In the genomic region with DNA sequence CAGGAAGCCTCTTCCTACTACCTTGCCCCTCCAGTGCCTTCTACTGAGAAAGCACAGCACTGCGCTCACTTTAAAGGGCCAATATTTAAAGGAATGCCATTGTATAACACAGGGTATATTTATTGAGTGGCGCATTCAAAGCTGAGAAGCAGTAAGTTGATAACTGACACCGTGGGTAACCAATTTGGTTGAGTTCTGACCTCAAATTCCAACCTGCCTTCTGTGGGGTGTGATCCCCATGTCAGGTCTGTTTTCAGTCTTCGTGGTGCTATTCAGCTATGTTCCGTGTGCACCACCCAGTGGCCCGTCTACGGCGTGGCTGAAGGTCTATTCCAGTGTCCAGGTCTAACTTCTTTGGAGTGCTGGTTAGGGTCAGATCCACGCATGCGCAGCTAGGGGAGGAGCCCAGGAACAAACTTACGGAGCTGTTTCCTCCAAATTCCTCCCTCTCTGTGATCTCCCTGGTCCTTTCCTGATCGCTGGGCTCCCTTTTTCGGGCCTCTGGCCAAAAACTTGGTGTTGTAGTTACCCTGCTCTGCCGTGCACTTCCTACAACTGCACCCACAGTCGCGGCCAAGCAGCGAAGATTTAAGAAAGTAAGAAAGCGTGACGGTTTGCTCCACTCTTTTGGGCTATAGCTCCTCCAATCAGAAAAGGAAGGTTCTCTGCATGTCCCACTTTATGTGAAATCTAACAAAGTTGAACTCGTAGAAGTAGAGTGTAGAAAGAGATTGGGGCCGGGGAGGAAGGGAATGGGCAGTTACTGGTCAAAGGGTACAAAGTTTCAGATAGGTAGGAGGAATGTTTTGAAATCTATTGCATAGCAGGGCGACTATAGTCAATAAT, we compare ENCODE assay signal across 9 cellular contexts. TPM values are rescaled to one million over a fixed set of nuclear protein-coding genes. Genes with fewer than 3 reads are reported as not detected.
DNase-seq lines count a peak whose midpoint lies in the region; ATAC-seq, FAIRE-seq and TF ChIP-seq lines count a peak whose summit lies in the region.
"Had no signal": no experiment of that assay in that cellular context is flagged by ENCODE, and none has a peak within 500 bp of the region (broad histone marks: within the 10 kb centered on the region; RNA-seq: fewer than 3 reads in every experiment).

No MANE protein-coding gene starts in this region.

- H3K27ac ChIP-seq in thoracic aorta: no peak overlapping the region

- TF ChIP-seq CTCF in fibroblast of the aortic adventitia (IDR thresholded peaks at IDR 0.05; ENCODE audit: insufficient read depth, low read length) (peak; percentile 84), omental fat pad (IDR thresholded peaks at IDR 0.05) (no peak), thoracic aorta (IDR thresholded peaks at IDR 0.05) (no peak)

- no peaks in the 10 kb centered on the region for H3K36me3 ChIP-seq in thoracic aorta

- DNase-seq in Ammon's horn (ENCODE audit: low spot score) (peak; percentile 83), GM19239 (ENCODE audit: insufficient read length, low spot score) (peak; percentile 79), OCI-M1 (lab: John Stamatoyannopoulos, UW) (peak; percentile 95), fibroblast of the aortic adventitia (ENCODE audit: low read depth) (peak; percentile 95), omental fat pad (ENCODE audit: low spot score) (peak; percentile 70), thoracic aorta (ENCODE audit: low spot score) (no peak)
- peak; percentile 76 to 78 for DNase-seq in activated T-cell treated with anti-CD3 and anti-CD28 coated beads, Interleukin-2, amount 50 U/mL, for 48 hours

- H3K4me3 ChIP-seq in fibroblast of the aortic adventitia (ENCODE audit: low read depth, low read length): peak overlapping the region; percentile 59
- peak overlapping the region; percentile 57 for H3K4me3 ChIP-seq in thoracic aorta

- no peaks in the 10 kb centered on the region for H3K27me3 ChIP-seq in thoracic aorta (replicated peaks; ENCODE audit: insufficient read depth)

- no peaks in the 10 kb centered on the region for H3K4me1 ChIP-seq in thoracic aorta (ENCODE audit: control insufficient read depth in 1 of 2, low read depth in 2 of 2)

- FAIRE-seq in GM19239 (lab: Jason Lieb, UNC): peak; percentile 97

- H3K9me3 ChIP-seq in thoracic aorta: no peaks in the 10 kb centered on the region

- ATAC-seq in HG03378 (IDR thresholded peaks at IDR 0.05; ENCODE audit: unreplicated experiment): peak; percentile 82
- peak; percentile 93 for ATAC-seq in omental fat pad (ENCODE audit: low FRiP score)
- ATAC-seq in thoracic aorta (ENCODE audit: insufficient number of reproducible peaks, low FRiP score, low read depth): no peak

RNA-seq across cellular contexts. Expression of a gene that starts 7.7 kb away (rescaled TPM):
- total RNA-seq in fibroblast of the aortic adventitia (ENCODE audit: low replicate concordance) (7.9 and 10.1 TPM in 2 replicates), omental fat pad (1 to 10 TPM; 2.0 to 6.9 (median 3.8) TPM), thoracic aorta (under 1 TPM; under 0.01 to 0.42 TPM)
- total RNA-seq: T-helper 2 cell treated with Interferon-gamma antibody and Interleukin-4, amounts not matched to agents 100 ng/mL and 5 ng/mL, for 36 hours had no signal

RNA-seq across cellular contexts. Expression of a gene that starts 53.9 kb away (rescaled TPM):
- total RNA-seq in fibroblast of the aortic adventitia (ENCODE audit: low replicate concordance): not detected in 2 replicates
- total RNA-seq in omental fat pad: not detected
- total RNA-seq in thoracic aorta: not detected
- total RNA-seq: T-helper 2 cell treated with Interferon-gamma antibody and Interleukin-4, amounts not matched to agents 100 ng/mL and 5 ng/mL, for 36 hours had no signal
